In the genomic region with DNA sequence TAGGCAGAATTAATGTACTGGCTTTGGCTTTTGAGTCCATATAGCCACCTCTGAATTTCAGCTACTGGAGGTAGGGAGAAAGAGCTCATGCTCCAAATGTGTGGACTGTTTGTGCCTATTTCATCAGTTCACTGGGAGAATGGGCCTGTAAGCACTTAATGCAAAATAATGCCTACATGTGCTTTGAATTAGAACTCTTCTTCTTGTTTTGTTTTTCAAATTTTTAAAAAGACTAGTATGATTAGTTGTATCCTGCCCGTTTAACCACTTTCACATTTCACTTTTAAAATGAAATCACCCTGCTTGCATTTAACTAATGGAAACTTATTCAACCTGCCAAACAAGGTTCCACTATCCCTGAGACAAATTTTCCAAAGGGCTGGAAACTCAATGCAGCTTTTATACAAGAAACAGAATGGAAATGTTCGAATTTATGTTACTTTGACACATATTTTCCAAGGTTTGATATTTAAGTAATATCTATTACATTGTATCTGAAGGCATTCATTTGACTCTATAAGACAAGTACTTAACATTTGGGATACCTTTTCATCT, we compare ENCODE assay signal across 25 cellular contexts.
DNase-seq lines count a peak whose midpoint lies in the region; ATAC-seq and TF ChIP-seq lines count a peak whose summit lies in the region.
"Had no signal": no experiment of that assay in that cellular context is flagged by ENCODE, and none has a peak within 500 bp of the region (broad histone marks: within the 10 kb centered on the region; RNA-seq: fewer than 3 reads in every experiment).

No MANE protein-coding gene starts in this region.

- POLR2A ChIA-PET in Caco-2 (lab: Charles Lee): interaction anchor here (0.5 kb wide), 2 partner anchors 65 to 71 kb away, joined by 3 to 6 read pairs; no protein-coding TSS in a partner anchor
- POLR2A ChIA-PET in CD4-positive, alpha-beta T cell (lab: Charles Lee): no interaction called here

- no peak overlapping the region for H3K27ac ChIP-seq in CD4-positive, alpha-beta T cell (ENCODE audit: low read depth, low read length)
- H3K27ac ChIP-seq: epithelial cell of prostate, suprapubic skin had no signal

- BruUV-seq in Caco-2 (replicated peaks; lab: Mats Ljungman, UMichigan): no TSS peak

- CTCF ChIA-PET in Caco-2 (lab: Charles Lee): interaction anchor here (0.6 kb wide), 1 partner anchor 22 kb away, joined by 3 read pairs; no protein-coding TSS in a partner anchor
- CTCF ChIA-PET in CD4-positive, alpha-beta T cell (lab: Charles Lee): no interaction called here

- DNase-seq in Caco-2 (no peak), fibroblast of the conjunctiva (ENCODE audit: low read depth) (peak; percentile 56)
- DNase-seq in CD4-positive, alpha-beta T cell: no peak
- DNase-seq: ACHN; activated CD4-positive, alpha-beta T cell treated with anti-CD3 and anti-CD28 coated beads, Interleukin-2, amount 50 U/mL, for 48 hours; activated CD8-positive, alpha-beta memory T cell treated with anti-CD3 and anti-CD28 coated beads, Interleukin-2, amount 50 U/mL, for 4 hours; caudate nucleus; cortex of kidney; effector memory CD4-positive, alpha-beta T cell; Kasumi-1; naive thymus-derived CD8-positive, alpha-beta T cell; NCI-H1436; NCI-H2081 treated with DMSO at 0.1 percent for 48 hours; NCI-H2227 treated with DMSO at 0.1 percent for 48 hours; NCI-H526; nucleus accumbens; SK-N-SH; stimulated activated CD4-positive, alpha-beta T cell treated with anti-CD3 and anti-CD28 coated beads, Interleukin-4, amount 100 ng/mL, for 24 hours had no signal

- peak; percentile 52 for ATAC-seq in activated T-helper 17 cell treated with anti-CD3 and anti-CD28 coated beads, Interleukin-2, amount 50 U/mL, for 72 hours (replicated peaks)
- ATAC-seq in HG02610 (IDR thresholded peaks at IDR 0.05; ENCODE audit: unreplicated experiment) (no peak), GM19463 (IDR thresholded peaks at IDR 0.05; ENCODE audit: unreplicated experiment) (no peak)
- no peak for ATAC-seq in CD4-positive, alpha-beta T cell (ENCODE audit: poor library complexity)
- ATAC-seq: naive thymus-derived CD8-positive, alpha-beta T cell had no signal

- H3K36me3 ChIP-seq in Caco-2 (ENCODE audit: control insufficient read depth, insufficient read depth, low read length): no peaks in the 10 kb centered on the region
- H3K36me3 ChIP-seq: suprapubic skin had no signal

- peak overlapping the region; percentile 47 for H3K4me3 Mint-ChIP-seq in Caco-2 (ENCODE audit: unreplicated experiment)
- no peak overlapping the region for H3K4me3 Mint-ChIP-seq in activated T-helper 17 cell treated with anti-CD3 and anti-CD28 coated beads, Interleukin-2, amount 50 U/mL, for 72 hours
- no peak overlapping the region for H3K4me3 Mint-ChIP-seq in stimulated activated naive CD8-positive, alpha-beta T cell treated with anti-CD3 and anti-CD28 coated beads, Interleukin-15, Interleukin-2, amounts not matched to agents 100 ng/mL and 50 ng/mL, for 24 hours
- no peak overlapping the region for H3K4me3 Mint-ChIP-seq in CD4-positive, alpha-beta T cell
- H3K4me3 Mint-ChIP-seq: naive thymus-derived CD8-positive, alpha-beta T cell had no signal

- peaks cover 20% of the 10 kb centered on the region for H3K36me3 Mint-ChIP-seq in Caco-2 (ENCODE audit: insufficient read depth, unreplicated experiment)
- no peaks in the 10 kb centered on the region for H3K36me3 Mint-ChIP-seq in activated T-helper 17 cell treated with anti-CD3 and anti-CD28 coated beads, Interleukin-2, amount 50 U/mL, for 72 hours (ENCODE audit: low read depth)
- no peaks in the 10 kb centered on the region for H3K36me3 Mint-ChIP-seq in stimulated activated naive CD8-positive, alpha-beta T cell treated with anti-CD3 and anti-CD28 coated beads, Interleukin-15, Interleukin-2, amounts not matched to agents 100 ng/mL and 50 ng/mL, for 24 hours (ENCODE audit: low read depth)
- H3K36me3 Mint-ChIP-seq in CD4-positive, alpha-beta T cell (ENCODE audit: low read depth): no peaks in the 10 kb centered on the region
- H3K36me3 Mint-ChIP-seq: naive thymus-derived CD8-positive, alpha-beta T cell had no signal

- peaks cover 20% of the 10 kb centered on the region for H3K4me1 Mint-ChIP-seq in Caco-2 (ENCODE audit: low read depth, unreplicated experiment)
- no peaks in the 10 kb centered on the region for H3K4me1 Mint-ChIP-seq in activated T-helper 17 cell treated with anti-CD3 and anti-CD28 coated beads, Interleukin-2, amount 50 U/mL, for 72 hours
- H3K4me1 Mint-ChIP-seq in stimulated activated naive CD8-positive, alpha-beta T cell treated with anti-CD3 and anti-CD28 coated beads, Interleukin-15, Interleukin-2, amounts not matched to agents 100 ng/mL and 50 ng/mL, for 24 hours (ENCODE audit: low read depth): peaks cover 27% of the 10 kb centered on the region
- no peaks in the 10 kb centered on the region for H3K4me1 Mint-ChIP-seq in CD4-positive, alpha-beta T cell (ENCODE audit: low read depth)
- H3K4me1 Mint-ChIP-seq: naive thymus-derived CD8-positive, alpha-beta T cell had no signal

- H3K9me3 ChIP-seq in Caco-2: no peaks in the 10 kb centered on the region
- no peaks in the 10 kb centered on the region for H3K9me3 ChIP-seq in CD4-positive, alpha-beta T cell (ENCODE audit: control insufficient read depth, low read length)
- H3K9me3 ChIP-seq: SK-N-SH, suprapubic skin had no signal

- no peaks in the 10 kb centered on the region for H3K27me3 Mint-ChIP-seq in Caco-2 (ENCODE audit: insufficient read depth, unreplicated experiment)
- H3K27me3 Mint-ChIP-seq in activated T-helper 17 cell treated with anti-CD3 and anti-CD28 coated beads, Interleukin-2, amount 50 U/mL, for 72 hours: peaks cover 5% of the 10 kb centered on the region
- H3K27me3 Mint-ChIP-seq in stimulated activated naive CD8-positive, alpha-beta T cell treated with anti-CD3 and anti-CD28 coated beads, Interleukin-15, Interleukin-2, amounts not matched to agents 100 ng/mL and 50 ng/mL, for 24 hours: peaks cover 12% of the 10 kb centered on the region
- H3K27me3 Mint-ChIP-seq in CD4-positive, alpha-beta T cell: peaks cover under 1% of the 10 kb centered on the region

- H3K9me3 Mint-ChIP-seq in Caco-2 (ENCODE audit: unreplicated experiment): no peaks in the 10 kb centered on the region
- no peaks in the 10 kb centered on the region for H3K9me3 Mint-ChIP-seq in activated T-helper 17 cell treated with anti-CD3 and anti-CD28 coated beads, Interleukin-2, amount 50 U/mL, for 72 hours
- no peaks in the 10 kb centered on the region for H3K9me3 Mint-ChIP-seq in stimulated activated naive CD8-positive, alpha-beta T cell treated with anti-CD3 and anti-CD28 coated beads, Interleukin-15, Interleukin-2, amounts not matched to agents 100 ng/mL and 50 ng/mL, for 24 hours
- H3K9me3 Mint-ChIP-seq in CD4-positive, alpha-beta T cell: no peaks in the 10 kb centered on the region
- H3K9me3 Mint-ChIP-seq: naive thymus-derived CD8-positive, alpha-beta T cell had no signal

- H3K4me3 ChIP-seq in Caco-2 (ENCODE audit: low read depth, low read length): no peak overlapping the region
- H3K4me3 ChIP-seq: lung, suprapubic skin had no signal

- intact Hi-C loops in Caco-2 (cut with micrococcal nuclease; ENCODE audit: unreplicated experiment): no loop called here
- intact Hi-C loops in CD4-positive, alpha-beta T cell (cut with DNase I, micrococcal nuclease): no loop called here

- H3K27me3 ChIP-seq in Caco-2 (replicated peaks; ENCODE audit: control insufficient read depth, insufficient read depth, low read length): no peaks in the 10 kb centered on the region
- no peaks in the 10 kb centered on the region for H3K27me3 ChIP-seq in CD4-positive, alpha-beta T cell (ENCODE audit: control insufficient read depth, insufficient read depth, low read length)
- H3K27me3 ChIP-seq: suprapubic skin had no signal

- TF ChIP-seq CTCF in Caco-2 (IDR thresholded peaks at IDR 0.05; ENCODE audit: insufficient read depth in 1 of 2, low read depth in 1 of 2, low read length in 1 of 2, severe bottlenecking in 1 of 2, unreplicated experiment in 1 of 2): no peak
- TF ChIP-seq CTCF in CD4-positive, alpha-beta T cell (IDR thresholded peaks at IDR 0.05): no peak

- peaks cover 91% of the 10 kb centered on the region for H3K4me1 ChIP-seq in Caco-2

- peak overlapping the region; percentile 42 for H3K27ac Mint-ChIP-seq in Caco-2 (ENCODE audit: unreplicated experiment)
- no peak overlapping the region for H3K27ac Mint-ChIP-seq in activated T-helper 17 cell treated with anti-CD3 and anti-CD28 coated beads, Interleukin-2, amount 50 U/mL, for 72 hours
- peak overlapping the region; percentile 82 for H3K27ac Mint-ChIP-seq in stimulated activated naive CD8-positive, alpha-beta T cell treated with anti-CD3 and anti-CD28 coated beads, Interleukin-15, Interleukin-2, amounts not matched to agents 100 ng/mL and 50 ng/mL, for 24 hours
- no peak overlapping the region for H3K27ac Mint-ChIP-seq in CD4-positive, alpha-beta T cell
- H3K27ac Mint-ChIP-seq: naive thymus-derived CD8-positive, alpha-beta T cell had no signal

Comparison
In these comparisons a context has a peak if more than half of its experiments do, and no peak if none do; other contexts are left out.
1. H3K27ac Mint-ChIP-seq: peak in Caco-2 (single experiment) and stimulated activated naive CD8-positive, alpha-beta T cell treated with anti-CD3 and anti-CD28 coated beads, Interleukin-15, Interleukin-2, amounts not matched to agents 100 ng/mL and 50 ng/mL, for 24 hours (single experiment); none in activated T-helper 17 cell treated with anti-CD3 and anti-CD28 coated beads, Interleukin-2, amount 50 U/mL, for 72 hours (single experiment) and CD4-positive, alpha-beta T cell (single experiment).